Comparison of ENCODE assay signal across 17 cellular contexts in genomic region chr11:34147581-34147980, GRCh38.
"Had no signal": no experiment of that assay in that cellular context is flagged by ENCODE, and none has a peak within 500 bp of the region (broad histone marks: within the 10 kb centered on the region; RNA-seq: fewer than 3 reads in every experiment).

No MANE protein-coding gene starts in this region.

- H3K27ac ChIP-seq: esophagus squamous epithelium, gastroesophageal sphincter, pancreas, prostate gland had no signal

- H3K27me3 ChIP-seq: esophagus squamous epithelium, gastroesophageal sphincter, pancreas had no signal

- H3K27me3 Mint-ChIP-seq: dendritic cell treated with granulocyte-macrophage colony-stimulating factor and Interleukin-4, amounts not matched to agents 40 ng/mL and 50 ng/mL, for 4 days; effector memory CD8-positive, alpha-beta T cell; naive thymus-derived CD8-positive, alpha-beta T cell; type B pancreatic cell had no signal

- H3K4me3 Mint-ChIP-seq: dendritic cell treated with granulocyte-macrophage colony-stimulating factor and Interleukin-4, amounts not matched to agents 40 ng/mL and 50 ng/mL, for 4 days; effector memory CD8-positive, alpha-beta T cell; naive thymus-derived CD8-positive, alpha-beta T cell had no signal

- H3K4me1 ChIP-seq: esophagus squamous epithelium, gastroesophageal sphincter, pancreas had no signal

- H3K4me3 ChIP-seq: esophagus squamous epithelium, gastroesophageal sphincter, pancreas, prostate gland had no signal

- H3K9me3 ChIP-seq: esophagus squamous epithelium, gastroesophageal sphincter, pancreas, prostate gland had no signal

- ATAC-seq: effector memory CD8-positive, alpha-beta T cell; gastroesophageal sphincter; left colon; left ventricle myocardium superior; naive thymus-derived CD8-positive, alpha-beta T cell; pancreas had no signal

- DNase-seq: effector memory CD8-positive, alpha-beta T cell; esophagus squamous epithelium; foreskin fibroblast; left colon; left ventricle myocardium superior; occipital lobe; pancreas; retina; small intestine; stimulated activated CD4-positive, alpha-beta T cell treated with anti-CD3 and anti-CD28 coated beads, Interleukin-12 subunit alpha, Interleukin-12 subunit beta, amount 100 ng/mL, for 4 hours; stimulated activated CD4-positive, alpha-beta T cell treated with anti-CD3 and anti-CD28 coated beads, Interleukin-2, amount 100 ng/mL, for 48 hours; stimulated activated naive CD4-positive, alpha-beta T cell treated with Interleukin-2 at 50 U/mL for 16 hours had no signal

- H3K9me3 Mint-ChIP-seq: dendritic cell treated with granulocyte-macrophage colony-stimulating factor and Interleukin-4, amounts not matched to agents 40 ng/mL and 50 ng/mL, for 4 days; effector memory CD8-positive, alpha-beta T cell; naive thymus-derived CD8-positive, alpha-beta T cell; type B pancreatic cell had no signal

- H3K27ac Mint-ChIP-seq: dendritic cell treated with granulocyte-macrophage colony-stimulating factor and Interleukin-4, amounts not matched to agents 40 ng/mL and 50 ng/mL, for 4 days; type B pancreatic cell had no signal
